27 cellular contexts compared by ENCODE assay signal in genomic region chr3:29144361-29144760, GRCh38.
A peak's percentile ranks its signal among the peaks of the same experiment; 100 is the strongest.
DNase-seq lines count a peak whose midpoint lies in the region; ATAC-seq, FAIRE-seq and TF ChIP-seq lines count a peak whose summit lies in the region.
"Had no signal": no experiment of that assay in that cellular context is flagged by ENCODE, and none has a peak within 500 bp of the region (broad histone marks: within the 10 kb centered on the region; RNA-seq: fewer than 3 reads in every experiment).

No MANE protein-coding gene starts in this region.

- no peak overlapping the region for H3K18ac ChIP-seq in H1 (ENCODE audit: extremely low read depth, low read length)

- TF ChIP-seq EP300 in H1 (IDR thresholded peaks at IDR 0.05; ENCODE audit: borderline replicate concordance in 1 of 2, low read depth in 2 of 2, low read length in 2 of 2): no peak

- H3K23ac ChIP-seq in H1 (ENCODE audit: insufficient read length): no peak overlapping the region

- H2BK5ac ChIP-seq in H1 (ENCODE audit: low read depth, low read length): no peak overlapping the region

- ATAC-seq in right cardiac atrium (peak; percentile 18 to 30), heart left ventricle (no peak)
- ATAC-seq: naive thymus-derived CD8-positive, alpha-beta T cell had no signal

- H3K4me1 ChIP-seq in right cardiac atrium (ENCODE audit: control insufficient read depth, insufficient read depth, low read length): no peaks in the 10 kb centered on the region
- peaks cover 0 to 33% (median 6%) of the 10 kb centered on the region in 12 donors for H3K4me1 ChIP-seq in heart left ventricle
- peaks cover 0 to 9% (median 4%) of the 10 kb centered on the region in 4 experiments; a peak in 3 of 7 replicates for H3K4me1 ChIP-seq in H1 (replicated peaks in 1 of 4; ENCODE audit: control insufficient read depth in 3 of 4, insufficient read depth in 4 of 4, low read length in 3 of 4)
- H3K4me1 ChIP-seq: parathyroid adenoma had no signal

- H3K23me2 ChIP-seq in H1 (ENCODE audit: low read depth, low read length): no peaks in the 10 kb centered on the region

- WGBS in right cardiac atrium: 37% methylated on average over 3 of the region's 3 CpGs
- WGBS in heart left ventricle, 4 donors: 44 to 51% (median 48%) methylated on average over 3 of the region's 3 CpGs
- 69% methylated on average over 3 of the region's 3 CpGs; no CpG with 5 or more reads in 1 of the 2 experiments for WGBS in H1 (ENCODE audit: extremely low coverage in 1 of 2, insufficient coverage in 1 of 2, insufficient read length in 1 of 2, insufficient replicate concordance in 2 of 2, low coverage in 1 of 2, low lambda C conversion rate in 2 of 2, missing lambda C conversion rate in 1 of 2), 2 experiments

- FAIRE-seq in H1 (lab: Jason Lieb, UNC): no peak
- FAIRE-seq: A204.1 had no signal

- H3K9me3 ChIP-seq in right cardiac atrium (ENCODE audit: control insufficient read depth, low read length): no peaks in the 10 kb centered on the region
- no peaks in the 10 kb centered on the region for H3K9me3 ChIP-seq in heart left ventricle
- no peaks in the 10 kb centered on the region for H3K9me3 ChIP-seq in H1 (ENCODE audit: insufficient read depth in 2 of 2, low read depth in 1 of 2, low read length in 1 of 2)
- H3K9me3 ChIP-seq: left lung, sigmoid colon, stomach had no signal

- no peak for TF ChIP-seq POLR2A in heart left ventricle (IDR thresholded peaks at IDR 0.05)
- no peak for TF ChIP-seq POLR2A in H1 (IDR thresholded peaks at IDR 0.05; ENCODE audit: control extremely low read depth in 1 of 2, low read depth in 2 of 2, low read length in 2 of 2)

- H3K4me1 Mint-ChIP-seq in mesothelial cell of epicardium: peaks cover 39% of the 10 kb centered on the region
- H3K4me1 Mint-ChIP-seq: B cell; CD8-positive, alpha-beta memory T cell; immature natural killer cell had no signal

- H3K27ac ChIP-seq in right cardiac atrium (ENCODE audit: low read length) (no peak overlapping the region), heart left ventricle (no peak overlapping the region), H1 (ENCODE audit: low read depth, low read length) (no peak overlapping the region), coronary artery (no peak overlapping the region)
- H3K27ac ChIP-seq: GM23248, left lung, parathyroid adenoma, sigmoid colon, stomach had no signal

- H4K20me1 ChIP-seq in H1 (replicated peaks in 1 of 2; ENCODE audit: control insufficient read depth in 1 of 2, insufficient read depth in 2 of 2, low read length in 2 of 2): no peaks in the 10 kb centered on the region

- H3K79me1 ChIP-seq in H1 (ENCODE audit: low read depth, low read length): no peaks in the 10 kb centered on the region

- H2AK5ac ChIP-seq in H1 (ENCODE audit: low read depth, low read length): no peak overlapping the region

- no peak overlapping the region for H2BK12ac ChIP-seq in H1 (ENCODE audit: low read depth, low read length)

- H3K4me3 Mint-ChIP-seq in mesothelial cell of epicardium: no peak overlapping the region
- H3K4me3 Mint-ChIP-seq: activated T-helper 1 cell treated with anti-CD3 and anti-CD28 coated beads, Interleukin-12 subunit alpha, Interleukin-12 subunit beta, Interleukin-2, Interleukin-4 antibody, amounts not matched to agents 30 ng/mL and 10 ng/mL and 1 ng/mL, durations not matched to agents 14 hours and 24 hours and 36 hours; B cell; CD8-positive, alpha-beta memory T cell; dendritic cell treated with granulocyte-macrophage colony-stimulating factor and Interleukin-4, amounts not matched to agents 40 ng/mL and 50 ng/mL, for 4 days; immature natural killer cell; naive thymus-derived CD8-positive, alpha-beta T cell; type B pancreatic cell had no signal

- no peak for TF ChIP-seq RAD21 in H1 (IDR thresholded peaks at IDR 0.05 in 1 of 2, conservative IDR thresholded peaks at IDR 0.05 in 1 of 2; ENCODE audit: low read depth in 2 of 2, low read length in 2 of 2)

- no peak overlapping the region for H2AFZ ChIP-seq in H1 (ENCODE audit: low read length)

- intact Hi-C loops in right cardiac atrium (cut with DNase I) (loop anchor here in 3 of 4 donors (5.0 to 10.0 kb wide), 2 partner anchors 618 to 620 kb away; no protein-coding TSS in a partner anchor), heart left ventricle (cut with DNase I) (loop anchor here in 9 of 10 donors (2.0 to 10.0 kb wide), 7 partner anchors 130 to 623 kb away; no protein-coding TSS in a partner anchor)

- H3K36me3 ChIP-seq in heart left ventricle: no peaks in the 10 kb centered on the region
- no peaks in the 10 kb centered on the region for H3K36me3 ChIP-seq in H1 (ENCODE audit: control insufficient read depth in 2 of 4, insufficient read depth in 4 of 4, low read length in 3 of 4)
- H3K36me3 ChIP-seq: left lung, sigmoid colon, stomach had no signal

- H2BK20ac ChIP-seq in H1 (ENCODE audit: low read length): no peak overlapping the region

- no peak overlapping the region for H4K8ac ChIP-seq in H1 (ENCODE audit: extremely low read depth, insufficient read depth, low read length)

- no peak overlapping the region for H3K9ac ChIP-seq in H1 (replicated peaks in 1 of 4; ENCODE audit: extremely low read depth in 1 of 4, low read depth in 3 of 4, low read length in 3 of 4)
- H3K9ac ChIP-seq: GM23248, parathyroid adenoma had no signal

- peak overlapping the region; percentile 75 for H3K27ac Mint-ChIP-seq in mesothelial cell of epicardium
- H3K27ac Mint-ChIP-seq: activated T-helper 1 cell treated with anti-CD3 and anti-CD28 coated beads, Interleukin-12 subunit alpha, Interleukin-12 subunit beta, Interleukin-2, Interleukin-4 antibody, amounts not matched to agents 30 ng/mL and 10 ng/mL and 1 ng/mL, durations not matched to agents 14 hours and 24 hours and 36 hours; B cell; CD8-positive, alpha-beta memory T cell; dendritic cell treated with granulocyte-macrophage colony-stimulating factor and Interleukin-4, amounts not matched to agents 40 ng/mL and 50 ng/mL, for 4 days; immature natural killer cell; type B pancreatic cell had no signal

- no peak overlapping the region for H2BK15ac ChIP-seq in H1 (ENCODE audit: low read length)

- no peaks in the 10 kb centered on the region for H3K9me3 Mint-ChIP-seq in mesothelial cell of epicardium
- H3K9me3 Mint-ChIP-seq: activated T-helper 1 cell treated with anti-CD3 and anti-CD28 coated beads, Interleukin-12 subunit alpha, Interleukin-12 subunit beta, Interleukin-2, Interleukin-4 antibody, amounts not matched to agents 30 ng/mL and 10 ng/mL and 1 ng/mL, durations not matched to agents 14 hours and 24 hours and 36 hours; dendritic cell treated with granulocyte-macrophage colony-stimulating factor and Interleukin-4, amounts not matched to agents 40 ng/mL and 50 ng/mL, for 4 days had no signal

- peak overlapping the region; percentile 4 for H4K5ac ChIP-seq in H1 (ENCODE audit: insufficient read length, low read depth, low read length)

- H4K91ac ChIP-seq in H1 (replicated peaks; ENCODE audit: insufficient read length, low read length): no peak overlapping the region

- no peak overlapping the region for H3K4ac ChIP-seq in H1 (replicated peaks; ENCODE audit: insufficient read length, low read depth, low read length)

- H3K36me3 Mint-ChIP-seq in mesothelial cell of epicardium: no peaks in the 10 kb centered on the region
- H3K36me3 Mint-ChIP-seq: CD8-positive, alpha-beta memory T cell; immature natural killer cell; naive thymus-derived CD8-positive, alpha-beta T cell; type B pancreatic cell had no signal

- no peak for DNase-seq in right cardiac atrium
- DNase-seq in heart left ventricle: no peak
- no peak for DNase-seq in H1 (ENCODE audit: low read depth in 1 of 2, low spot score in 2 of 2)
- DNase-seq in mesothelial cell of epicardium (ENCODE audit: low spot score in 2 of 2, unreplicated experiment in 2 of 2): no peak
- DNase-seq in coronary artery (ENCODE audit: low spot score): no peak
- DNase-seq in stimulated activated naive CD4-positive, alpha-beta T cell (lab: John Stamatoyannopoulos, UW): no peak
- DNase-seq in GM19238 (ENCODE audit: insufficient read length, low spot score): no peak
- DNase-seq in iPS-NIHi11 (ENCODE audit: low spot score): no peak
- DNase-seq: activated CD4-positive, alpha-beta T cell treated with anti-CD3 and anti-CD28 coated beads, Interleukin-2, amount 50 U/mL, for 4 hours; activated CD4-positive, CD25-positive, alpha-beta regulatory T cell; activated naive CD4-positive, alpha-beta T cell treated with anti-CD3 and anti-CD28 coated beads, Interleukin-2, amount 50 U/mL, for 16 hours; CD8-positive, alpha-beta memory T cell; immature natural killer cell; left lung; naive thymus-derived CD8-positive, alpha-beta T cell; NCI-H1092 treated with DMSO at 0.1 percent for 48 hours; NCI-H1930; stomach; T1000 had no signal

- no peaks in the 10 kb centered on the region for H3K79me2 ChIP-seq in H1 (ENCODE audit: control insufficient read depth in 1 of 2, insufficient read depth in 2 of 2, low read length in 2 of 2)
- H3K79me2 ChIP-seq: parathyroid adenoma had no signal

- CTCF ChIA-PET in H1 (lab: Charles Lee; ENCODE audit: partially characterized antibody): interaction anchor here (0.5 to 1.7 kb wide), 2 partner anchors 8 to 1583 kb away, joined by 3 to 5 read pairs; no protein-coding TSS in a partner anchor

- no peak overlapping the region for H3K56ac ChIP-seq in H1 (replicated peaks; ENCODE audit: insufficient read length, low read depth, low read length)

- POLR2A ChIA-PET in H1 (lab: Charles Lee; ENCODE audit: partially characterized antibody): no interaction called here

- H3K14ac ChIP-seq in H1 (ENCODE audit: insufficient read length): no peak overlapping the region

- no peak overlapping the region for H3K4me3 ChIP-seq in right cardiac atrium (ENCODE audit: low read length)
- no peak overlapping the region for H3K4me3 ChIP-seq in heart left ventricle
- H3K4me3 ChIP-seq in H1 (ENCODE audit: extremely low read depth in 1 of 4, insufficient read depth in 2 of 4, low read depth in 3 of 4, low read length in 4 of 4): no peak overlapping the region
- no peak overlapping the region for H3K4me3 ChIP-seq in coronary artery
- H3K4me3 ChIP-seq: GM23248, left lung, sigmoid colon, stomach had no signal

- no peak overlapping the region for H3K4me2 ChIP-seq in H1 (ENCODE audit: insufficient read depth in 1 of 2, low read depth in 2 of 2, low read length in 2 of 2)

- no peak for TF ChIP-seq CTCF in heart left ventricle (IDR thresholded peaks at IDR 0.05)
- no peak for TF ChIP-seq CTCF in H1 (IDR thresholded peaks at IDR 0.05; ENCODE audit: control extremely low read depth in 1 of 3, insufficient read depth in 1 of 3, low read depth in 1 of 3, low read length in 3 of 3)
- TF ChIP-seq CTCF in mesothelial cell of epicardium (IDR thresholded peaks at IDR 0.05; ENCODE audit: unreplicated experiment): no peak
- TF ChIP-seq CTCF in coronary artery (IDR thresholded peaks at IDR 0.05): no peak

- no peaks in the 10 kb centered on the region for H3K27me3 Mint-ChIP-seq in mesothelial cell of epicardium (ENCODE audit: low read depth)
- H3K27me3 Mint-ChIP-seq: B cell; CD8-positive, alpha-beta memory T cell; type B pancreatic cell had no signal

- H3K27me3 ChIP-seq in right cardiac atrium (ENCODE audit: control insufficient read depth, insufficient read depth) (no peaks in the 10 kb centered on the region), heart left ventricle (no peaks in the 10 kb centered on the region), H1 (replicated peaks in 1 of 4; ENCODE audit: control insufficient read depth in 3 of 4, extremely low read depth in 1 of 4, insufficient read depth in 3 of 4, low read length in 3 of 4) (no peaks in the 10 kb centered on the region)
- H3K27me3 ChIP-seq: left lung, sigmoid colon, stomach had no signal

- no peak overlapping the region for H2BK120ac ChIP-seq in H1 (replicated peaks; ENCODE audit: low read depth, low read length)

Comparison
In these comparisons a context has a peak if more than half of its experiments do, and no peak if none do; other contexts are left out.
1. ATAC-seq: peak in right cardiac atrium (2 of 2); none in heart left ventricle (0 of 4).